ENCODE assay signal across 19 cellular contexts in genomic region chr1:198725090-198725489, GRCh38.
DNase-seq lines count a peak whose midpoint lies in the region; ATAC-seq and TF ChIP-seq lines count a peak whose summit lies in the region.
"Had no signal": no experiment of that assay in that cellular context is flagged by ENCODE, and none has a peak within 500 bp of the region (broad histone marks: within the 10 kb centered on the region; RNA-seq: fewer than 3 reads in every experiment).

No MANE protein-coding gene starts in this region.

- H4K91ac ChIP-seq in trophoblast cell (ENCODE audit: low read depth, low read length), result no peak overlapping the region

- H3K36me3 ChIP-seq in trophoblast cell (ENCODE audit: control insufficient read depth in 1 of 2, insufficient read depth in 2 of 2, low read length in 2 of 2), result no peaks in the 10 kb centered on the region
- no peaks in the 10 kb centered on the region for H3K36me3 ChIP-seq in A673 (ENCODE audit: insufficient read depth, low read length, poor library complexity, severe bottlenecking)

- H4K12ac ChIP-seq in trophoblast cell (ENCODE audit: low read depth, low read length), result no peak overlapping the region

- H3K4me1 ChIP-seq in trophoblast cell (ENCODE audit: control insufficient read depth in 1 of 2, insufficient read depth in 2 of 2, low read length in 2 of 2), result no peaks in the 10 kb centered on the region
- no peaks in the 10 kb centered on the region for H3K4me1 ChIP-seq in A673 (ENCODE audit: insufficient read depth, low read length, poor library complexity, severe bottlenecking)
- H3K4me1 ChIP-seq: transverse colon had no signal

- no TSS peak for BruUV-seq in A673 (replicated peaks; lab: Mats Ljungman, UMichigan)

- POLR2A ChIA-PET in A673 (lab: Charles Lee; ENCODE audit: low non-redundant PET), result no interaction called here

- peak in 1 of 2 donors; percentile 25 for ATAC-seq in activated T-cell treated with anti-CD3 and anti-CD28 coated beads, Interleukin-2, amount 50 U/mL, for 72 hours (replicated peaks in 1 of 2)
- no peak for ATAC-seq in central memory CD8-positive, alpha-beta T cell (replicated peaks; ENCODE audit: extremely low read depth, poor library complexity, severe bottlenecking)
- peak; percentile 42 for ATAC-seq in stimulated activated effector memory CD8-positive, alpha-beta T cell treated with anti-CD3 and anti-CD28 coated beads, Interleukin-12 subunit alpha, Interleukin-12 subunit beta, amount 100 ng/mL, for 72 hours
- ATAC-seq: left lobe of liver had no signal

- H3K14ac ChIP-seq in trophoblast cell (ENCODE audit: low read length), result no peak overlapping the region

- no peak overlapping the region for H3K9ac ChIP-seq in trophoblast cell (ENCODE audit: low read length)

- no peak overlapping the region for H2BK5ac ChIP-seq in trophoblast cell (ENCODE audit: low read depth, low read length, poor library complexity)

- no peaks in the 10 kb centered on the region for H3K79me1 ChIP-seq in trophoblast cell (ENCODE audit: low read length)

- no peak overlapping the region for H3K4ac ChIP-seq in trophoblast cell (ENCODE audit: low read depth, low read length)

- H3K27ac ChIP-seq in trophoblast cell (ENCODE audit: low read depth, low read length) (no peak overlapping the region), A673 (ENCODE audit: low read depth, low read length, poor library complexity, severe bottlenecking) (no peak overlapping the region)
- H3K27ac ChIP-seq: transverse colon had no signal

- no peak overlapping the region for H3K18ac ChIP-seq in trophoblast cell (ENCODE audit: low read length)

- H3K79me2 ChIP-seq in trophoblast cell (ENCODE audit: control insufficient read depth, insufficient read depth, low read length, poor library complexity), result no peaks in the 10 kb centered on the region

- no peak for TF ChIP-seq CTCF in A673 (conservative IDR thresholded peaks at IDR 0.05; ENCODE audit: low read depth, low read length)

- no peak overlapping the region for H3K4me3 ChIP-seq in trophoblast cell (ENCODE audit: low read depth, low read length)
- no peak overlapping the region for H3K4me3 ChIP-seq in A673 (ENCODE audit: low read depth, low read length, poor library complexity, severe bottlenecking)
- H3K4me3 ChIP-seq: transverse colon had no signal

- H2AFZ ChIP-seq in trophoblast cell (ENCODE audit: insufficient read depth, low read length, poor library complexity), result no peak overlapping the region

- no peak overlapping the region for H2BK12ac ChIP-seq in trophoblast cell (ENCODE audit: low read length)

- intact Hi-C loops in A673 (cut with micrococcal nuclease; ENCODE audit: unreplicated experiment), result no loop called here

- peaks cover 58% of the 10 kb centered on the region for H3K4me1 Mint-ChIP-seq in activated T-cell treated with anti-CD3 and anti-CD28 coated beads, Interleukin-2, amount 50 U/mL, for 72 hours (ENCODE audit: low read depth)
- peaks cover 59% of the 10 kb centered on the region for H3K4me1 Mint-ChIP-seq in central memory CD8-positive, alpha-beta T cell
- peaks cover 46% of the 10 kb centered on the region for H3K4me1 Mint-ChIP-seq in stimulated activated effector memory CD8-positive, alpha-beta T cell treated with anti-CD3 and anti-CD28 coated beads, Interleukin-12 subunit alpha, Interleukin-12 subunit beta, amount 100 ng/mL, for 72 hours
- H3K4me1 Mint-ChIP-seq: CD14-positive monocyte had no signal

- H3K9me3 ChIP-seq in trophoblast cell (ENCODE audit: insufficient read depth, low read depth, low read length) (no peaks in the 10 kb centered on the region), A673 (ENCODE audit: low read depth, low read length, poor library complexity, severe bottlenecking) (no peaks in the 10 kb centered on the region)
- H3K9me3 ChIP-seq: transverse colon had no signal

- no peaks in the 10 kb centered on the region for H3K27me3 Mint-ChIP-seq in activated T-cell treated with anti-CD3 and anti-CD28 coated beads, Interleukin-2, amount 50 U/mL, for 72 hours (ENCODE audit: low read depth)
- no peaks in the 10 kb centered on the region for H3K27me3 Mint-ChIP-seq in central memory CD8-positive, alpha-beta T cell

- CTCF ChIA-PET in A673 (lab: Charles Lee), result no interaction called here

- no peak overlapping the region for H3K4me2 ChIP-seq in trophoblast cell (ENCODE audit: low read length)

- DNase-seq in activated T-cell treated with anti-CD3 and anti-CD28 coated beads, Interleukin-2, amount 50 U/mL, for 72 hours, result no peak
- DNase-seq in activated T-cell treated with anti-CD3 and anti-CD28 coated beads, Interleukin-2, amount 50 U/mL, for 48 hours, result no peak
- DNase-seq in RKO (ENCODE audit: low spot score) (peak; percentile 18), trophoblast cell (no peak), foreskin melanocyte (no peak), A673 (ENCODE audit: low spot score) (no peak)
- no peak for DNase-seq in central memory CD8-positive, alpha-beta T cell (ENCODE audit: low spot score in 2 of 2)
- no peak for DNase-seq in stimulated activated effector memory CD8-positive, alpha-beta T cell treated with anti-CD3 and anti-CD28 coated beads, Interleukin-12 subunit alpha, Interleukin-12 subunit beta, amount 100 ng/mL, for 72 hours (ENCODE audit: low spot score in 2 of 2)
- DNase-seq: ACHN; dermis blood vessel endothelial cell; DMS79 treated with DMSO at 0.1 percent for 48 hours; erythroblast; NCI-H1930; NCI-H446 treated with DMSO at 0.1 percent for 48 hours; stimulated activated CD4-positive, alpha-beta T cell treated with anti-CD3 and anti-CD28 coated beads, Interleukin-15, amount 100 ng/mL, for 24 hours; stimulated activated naive CD4-positive, alpha-beta T cell treated with Interleukin-2 at 50 U/mL for 16 hours; transverse colon had no signal

- peak overlapping the region; percentile 100 for H3K27ac Mint-ChIP-seq in activated T-cell treated with anti-CD3 and anti-CD28 coated beads, Interleukin-2, amount 50 U/mL, for 72 hours
- H3K27ac Mint-ChIP-seq in central memory CD8-positive, alpha-beta T cell (ENCODE audit: low read depth), result peak overlapping the region; percentile 70
- peak overlapping the region; percentile 77 for H3K27ac Mint-ChIP-seq in stimulated activated effector memory CD8-positive, alpha-beta T cell treated with anti-CD3 and anti-CD28 coated beads, Interleukin-12 subunit alpha, Interleukin-12 subunit beta, amount 100 ng/mL, for 72 hours

- no peaks in the 10 kb centered on the region for H3K9me3 Mint-ChIP-seq in activated T-cell treated with anti-CD3 and anti-CD28 coated beads, Interleukin-2, amount 50 U/mL, for 72 hours
- H3K9me3 Mint-ChIP-seq in central memory CD8-positive, alpha-beta T cell, result no peaks in the 10 kb centered on the region
- H3K9me3 Mint-ChIP-seq in stimulated activated effector memory CD8-positive, alpha-beta T cell treated with anti-CD3 and anti-CD28 coated beads, Interleukin-12 subunit alpha, Interleukin-12 subunit beta, amount 100 ng/mL, for 72 hours, result no peaks in the 10 kb centered on the region
- H3K9me3 Mint-ChIP-seq: CD14-positive monocyte had no signal

- no peak overlapping the region for H3K23ac ChIP-seq in trophoblast cell (ENCODE audit: low read length)

- no peaks in the 10 kb centered on the region for H3K27me3 ChIP-seq in trophoblast cell (ENCODE audit: insufficient read depth, low read length)
- no peaks in the 10 kb centered on the region for H3K27me3 ChIP-seq in A673 (replicated peaks; ENCODE audit: insufficient read depth, low read depth, low read length, poor library complexity)
- H3K27me3 ChIP-seq: transverse colon had no signal

- H4K8ac ChIP-seq in trophoblast cell (ENCODE audit: low read depth, low read length), result no peak overlapping the region

- peaks cover 21 to 56% of the 10 kb centered on the region in 2 donors for H3K36me3 Mint-ChIP-seq in activated T-cell treated with anti-CD3 and anti-CD28 coated beads, Interleukin-2, amount 50 U/mL, for 72 hours (ENCODE audit: insufficient read depth in 2 of 2)
- H3K36me3 Mint-ChIP-seq in central memory CD8-positive, alpha-beta T cell (ENCODE audit: insufficient read depth), result peaks cover 74% of the 10 kb centered on the region
- H3K36me3 Mint-ChIP-seq in stimulated activated effector memory CD8-positive, alpha-beta T cell treated with anti-CD3 and anti-CD28 coated beads, Interleukin-12 subunit alpha, Interleukin-12 subunit beta, amount 100 ng/mL, for 72 hours, result no peaks in the 10 kb centered on the region

- no peak overlapping the region for H2AK5ac ChIP-seq in trophoblast cell (ENCODE audit: low read length)

- H2BK120ac ChIP-seq in trophoblast cell (ENCODE audit: insufficient read depth, low read length, poor library complexity), result no peak overlapping the region

- H3K4me3 Mint-ChIP-seq in activated T-cell treated with anti-CD3 and anti-CD28 coated beads, Interleukin-2, amount 50 U/mL, for 72 hours, result peak overlapping the region in 1 of 2 donors; percentile 83
- H3K4me3 Mint-ChIP-seq in central memory CD8-positive, alpha-beta T cell, result peak overlapping the region; percentile 56
- H3K4me3 Mint-ChIP-seq in stimulated activated effector memory CD8-positive, alpha-beta T cell treated with anti-CD3 and anti-CD28 coated beads, Interleukin-12 subunit alpha, Interleukin-12 subunit beta, amount 100 ng/mL, for 72 hours, result no peak overlapping the region
- H3K4me3 Mint-ChIP-seq: CD14-positive monocyte had no signal
